ENCODE assay signal across 8 cellular contexts in the genomic region with DNA sequence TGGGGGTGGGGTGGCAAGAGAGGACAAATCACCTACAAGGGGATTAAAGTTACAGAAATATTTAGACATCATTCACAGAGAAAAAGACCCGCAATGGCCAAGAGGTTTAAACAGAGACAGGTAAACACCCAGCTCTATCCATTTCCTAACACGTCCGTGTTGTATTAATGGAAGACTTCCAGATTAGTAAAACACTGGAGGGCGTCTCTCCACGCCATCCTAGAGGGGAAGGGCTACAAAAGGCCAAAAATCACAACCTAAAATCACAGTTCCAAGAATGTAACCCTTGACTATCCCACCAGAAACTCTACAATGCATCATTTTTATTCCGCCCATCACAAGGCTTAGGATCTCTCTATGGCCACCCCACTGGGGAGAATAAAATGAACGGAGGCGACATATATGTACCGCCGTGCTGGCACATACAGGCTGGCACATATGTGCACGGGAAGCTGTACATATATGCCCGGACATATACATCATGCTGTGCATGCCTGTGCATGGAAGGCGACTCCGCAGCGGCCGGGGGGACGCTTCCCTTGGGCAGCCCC. TPM values are rescaled to one million over a fixed set of nuclear protein-coding genes. Genes with fewer than 3 reads are reported as not detected.
A peak's percentile ranks its signal among the peaks of the same experiment; 100 is the strongest.
DNase-seq lines count a peak whose midpoint lies in the region; ATAC-seq and TF ChIP-seq lines count a peak whose summit lies in the region.

No MANE protein-coding gene starts in this region.

- peak overlapping the region; percentile 81 for H3K4me3 ChIP-seq in choroid plexus epithelial cell (ENCODE audit: low read depth, low read length)

- peak overlapping the region in 2 of 6 donors; percentile 36 to 68 for H3K27ac Mint-ChIP-seq in naive B cell

- ATAC-seq in naive B cell (ENCODE audit: low read depth in 2 of 2) = peak in 1 of 2 donors; percentile 25
- ATAC-seq in GM18873 (IDR thresholded peaks at IDR 0.05; ENCODE audit: low FRiP score, unreplicated experiment) = no peak

- DNase-seq in NCI-H1092 treated with DMSO at 0.1 percent for 48 hours (lab: John Stamatoyannopoulos, UW) (peak; percentile 76), NCI-H1092 (lab: John Stamatoyannopoulos, UW) (no peak), NCI-H146 (lab: John Stamatoyannopoulos, UW) (peak; percentile 38), choroid plexus epithelial cell (ENCODE audit: low read depth) (no peak), naive B cell (no peak), glomerular visceral epithelial cell (ENCODE audit: extremely low spot score) (no peak)
- DNase-seq in activated CD8-positive, alpha-beta memory T cell treated with anti-CD3 and anti-CD28 coated beads for 24 hours = no peak

- H3K9me3 Mint-ChIP-seq in naive B cell = peaks cover 0 to 6% (median 2%) of the 10 kb centered on the region in 7 donors

- peak overlapping the region; percentile 46 to 85 (median 70) for H3K4me3 Mint-ChIP-seq in naive B cell

- peaks cover 6 to 9% (median 6%) of the 10 kb centered on the region in 3 donors for H3K4me1 Mint-ChIP-seq in naive B cell

- H3K27me3 Mint-ChIP-seq in naive B cell = peaks cover 11 to 15% (median 13%) of the 10 kb centered on the region in 3 donors

- TF ChIP-seq CTCF in choroid plexus epithelial cell (conservative IDR thresholded peaks at IDR 0.05; ENCODE audit: low read depth, low read length) = no peak

- H3K36me3 Mint-ChIP-seq in naive B cell = no peaks in the 10 kb centered on the region

RNA-seq across cellular contexts. Expression of gene PCLO, which starts 0.8 kb away (rescaled TPM):
- polyA plus RNA-seq in naive B cell (ENCODE audit: low read depth in 6 of 6) = not detected

Comparison
In these comparisons a context has a peak if more than half of its experiments do, and no peak if none do; other contexts are left out.
1. DNase-seq: peak in NCI-H1092 treated with DMSO at 0.1 percent for 48 hours (single experiment) and NCI-H146 (single experiment); none in NCI-H1092 (single experiment), choroid plexus epithelial cell (single experiment), naive B cell (single experiment), activated CD8-positive, alpha-beta memory T cell treated with anti-CD3 and anti-CD28 coated beads for 24 hours (single experiment) and glomerular visceral epithelial cell (single experiment).